Comparison of ENCODE assay signal across 8 cellular contexts in the genomic region with DNA sequence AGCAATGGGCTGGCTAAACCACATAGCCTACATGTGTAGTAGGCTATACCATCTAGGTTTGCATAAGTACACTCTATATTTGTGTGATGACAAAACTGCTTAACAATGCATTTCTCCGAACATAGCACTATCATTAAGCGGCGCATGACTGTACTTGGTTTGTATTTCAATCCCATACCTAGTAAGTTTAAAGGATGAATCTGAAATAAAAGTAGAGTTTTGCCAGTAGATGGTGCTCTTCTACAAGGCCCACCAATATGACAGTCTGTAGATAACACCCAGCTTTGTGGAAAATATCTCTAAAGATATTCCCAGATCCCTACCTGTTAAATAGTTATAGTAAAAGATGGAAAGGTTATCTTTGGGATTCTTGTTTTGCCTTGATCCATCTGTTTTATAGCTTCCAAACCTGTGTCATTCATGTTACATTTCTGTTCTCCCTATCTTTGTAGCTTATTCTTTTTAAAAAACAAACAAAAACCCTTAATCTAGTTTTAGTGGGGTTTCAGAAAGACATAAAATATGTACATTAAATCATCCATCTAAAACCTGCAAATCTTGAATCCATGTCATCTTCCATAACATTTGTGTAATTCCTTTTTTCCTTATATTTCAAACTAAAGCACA. TPM values are rescaled to one million over a fixed set of nuclear protein-coding genes. Genes with fewer than 3 reads are reported as not detected.
A peak's percentile ranks its signal among the peaks of the same experiment; 100 is the strongest.
DNase-seq lines count a peak whose midpoint lies in the region; ATAC-seq and TF ChIP-seq lines count a peak whose summit lies in the region.

No MANE protein-coding gene starts in this region.

- H3K27me3 ChIP-seq in esophagus squamous epithelium = no peaks in the 10 kb centered on the region
- H3K27me3 ChIP-seq in ovary = no peaks in the 10 kb centered on the region

- ATAC-seq in GM21737 (IDR thresholded peaks at IDR 0.05; ENCODE audit: unreplicated experiment) = peak; percentile 53

- WGBS in esophagus squamous epithelium, 2 donors = 64 to 67% methylated on average over 3 of the region's 3 CpGs
- WGBS in ovary, 3 donors = 55 to 64% (median 62%) methylated on average over 3 of the region's 3 CpGs

- no peaks in the 10 kb centered on the region for H3K4me1 ChIP-seq in esophagus squamous epithelium
- H3K4me1 ChIP-seq in ovary (ENCODE audit: insufficient read depth) = no peaks in the 10 kb centered on the region

- H3K4me3 ChIP-seq in esophagus squamous epithelium = no peak overlapping the region
- no peak overlapping the region for H3K4me3 ChIP-seq in ovary

- no peak overlapping the region for H3K27ac ChIP-seq in esophagus squamous epithelium
- H3K27ac ChIP-seq in ovary = no peak overlapping the region

- no peak for TF ChIP-seq EP300 in ovary (IDR thresholded peaks at IDR 0.05)

- intact Hi-C loops in esophagus squamous epithelium (cut with DNase I) (no loop called here), ovary (cut with DNase I) (loop anchor here in 1 of 4 donors (10.0 kb wide), 1 partner anchor 744 kb away; no protein-coding TSS in a partner anchor)

- H3K9me3 ChIP-seq in esophagus squamous epithelium (no peaks in the 10 kb centered on the region), ovary (no peaks in the 10 kb centered on the region)

- TF ChIP-seq CTCF in esophagus squamous epithelium (IDR thresholded peaks at IDR 0.05) (peak in 5 of 6 experiments; percentile 18 to 52 (median 23)), ovary (IDR thresholded peaks at IDR 0.05) (peak in 2 of 3 donors; percentile 22 to 37)

- no peak for TF ChIP-seq POLR2A in esophagus squamous epithelium (IDR thresholded peaks at IDR 0.05)
- no peak for TF ChIP-seq POLR2A in ovary (IDR thresholded peaks at IDR 0.05)

- H3K36me3 ChIP-seq in esophagus squamous epithelium (peaks cover 0 to 91% (median 4%) of the 10 kb centered on the region in 3 donors), ovary (no peaks in the 10 kb centered on the region)

- DNase-seq in NCI-H510A treated with DMSO at 0.1 percent for 48 hours (lab: John Stamatoyannopoulos, UW) (peak; percentile 61), NCI-H510A (lab: John Stamatoyannopoulos, UW) (no peak), Kasumi-1 (lab: John Stamatoyannopoulos, UW) (peak; percentile 47 to 82), SHP77 treated with DMSO at 0.1 percent for 48 hours (lab: John Stamatoyannopoulos, UW) (peak; percentile 31), esophagus squamous epithelium (lab: John Stamatoyannopoulos, UW) (no peak), ovary (no peak)
- DNase-seq in stimulated activated CD4-positive, alpha-beta T cell treated with anti-CD3 and anti-CD28 coated beads, Interleukin-15, amount 100 ng/mL, for 24 hours = no peak

RNA-seq across cellular contexts. Expression of a gene that starts 20.7 kb away (rescaled TPM):
- total RNA-seq in esophagus squamous epithelium (1 to 10 TPM; 3.8 to 8.0 (median 6.4) TPM), ovary (10 to 100 TPM; 11.4 to 21.5 (median 15.2) TPM)
- polyA plus RNA-seq in ovary = 1 to 10 TPM; 4.9 to 5.6 TPM

RNA-seq across cellular contexts. Expression of a gene that starts 33.9 kb away (rescaled TPM):
- 10 to 100 TPM in 3 of 4 donors, 1 to 10 TPM in 1; 6.0 to 21.8 (median 13.9) TPM for total RNA-seq in esophagus squamous epithelium
- total RNA-seq in ovary = under 1 TPM; 0.10 to 0.89 (median 0.33) TPM
- under 1 TPM; 0.31 to 0.75 TPM for polyA plus RNA-seq in ovary

Comparison
In these comparisons a context has a peak if more than half of its experiments do, and no peak if none do; other contexts are left out.
1. DNase-seq: peak in NCI-H510A treated with DMSO at 0.1 percent for 48 hours (single experiment), Kasumi-1 (2 of 2) and SHP77 treated with DMSO at 0.1 percent for 48 hours (single experiment); none in NCI-H510A (single experiment), esophagus squamous epithelium (single experiment), ovary (0 of 5) and stimulated activated CD4-positive, alpha-beta T cell treated with anti-CD3 and anti-CD28 coated beads, Interleukin-15, amount 100 ng/mL, for 24 hours (single experiment).